In the genomic region with DNA sequence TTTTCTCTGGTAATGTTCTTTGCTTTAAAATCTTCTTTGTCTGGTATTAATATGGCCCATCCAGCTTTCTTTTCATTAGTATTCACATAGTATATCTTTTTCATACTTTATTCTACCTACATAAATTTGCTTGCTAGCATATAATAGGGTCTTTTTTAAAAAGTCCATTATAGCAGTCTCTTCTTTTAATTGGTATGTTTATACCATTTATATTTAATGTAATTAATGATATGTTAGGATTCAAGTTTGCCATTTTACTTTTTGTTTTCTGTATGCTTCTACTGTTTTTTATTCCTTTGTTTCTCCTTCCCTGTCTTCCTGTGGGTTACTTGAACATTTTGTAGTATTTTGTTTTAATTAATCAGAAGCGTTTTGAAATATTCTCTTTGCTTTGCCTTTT, we compare ENCODE assay signal across 27 cellular contexts.
"Had no signal": no experiment of that assay in that cellular context is flagged by ENCODE, and none has a peak within 500 bp of the region (broad histone marks: within the 10 kb centered on the region; RNA-seq: fewer than 3 reads in every experiment).

No MANE protein-coding gene starts in this region.

- H3K4me3 ChIP-seq: stomach, suprapubic skin, testis, thoracic aorta, thyroid gland, tibial artery, tibial nerve, transverse colon, upper lobe of left lung, upper lobe of right lung, uterus, vagina had no signal

- H3K27ac ChIP-seq: stomach, suprapubic skin, testis, thoracic aorta, thyroid gland, tibial artery, tibial nerve, transverse colon, upper lobe of left lung, upper lobe of right lung, uterus, vagina had no signal

- H3K27me3 ChIP-seq: stomach, suprapubic skin, testis, thyroid gland, tibial artery, tibial nerve, transverse colon, upper lobe of left lung, upper lobe of right lung, uterus, vagina had no signal

- H3K4me1 ChIP-seq: stomach, suprapubic skin, testis, thyroid gland, tibial artery, tibial nerve, transverse colon, upper lobe of left lung, upper lobe of right lung, uterus, vagina had no signal

- DNase-seq: stimulated activated CD4-positive, alpha-beta T cell treated with anti-CD3 and anti-CD28 coated beads, Interleukin-2, amount 100 ng/mL, for 48 hours; stimulated activated CD4-positive, alpha-beta T cell treated with anti-CD3 and anti-CD28 coated beads, Interleukin-4, amount 100 ng/mL, for 1 hour; stimulated activated CD4-positive, alpha-beta T cell treated with anti-CD3 and anti-CD28 coated beads, Interleukin-4, amount 100 ng/mL, for 24 hours; stimulated activated CD4-positive, alpha-beta T cell treated with anti-CD3 and anti-CD28 coated beads, Interleukin-4, amount 100 ng/mL, for 4 hours; stimulated activated CD8-positive, alpha-beta memory T cell treated with anti-CD3 and anti-CD28 coated beads, Interleukin-4, amount 100 ng/mL, for 48 hours; stimulated activated naive B cell treated with anti-CD40 and anti-IgM and Interleukin-4, amounts not matched to agents 10 μg/mL and 1 μg/mL and 100 μg/mL, for 72 hours; stimulated activated naive CD4-positive, alpha-beta T cell; stimulated activated naive CD4-positive, alpha-beta T cell treated with Interleukin-2 at 50 U/mL for 16 hours; stimulated activated naive CD8-positive, alpha-beta T cell treated with anti-CD3 and anti-CD28 coated beads, Interleukin-15, amount 100 ng/mL, for 72 hours; stimulated activated naive CD8-positive, alpha-beta T cell treated with anti-CD3 and anti-CD28 coated beads, Interleukin-15, Interleukin-2, amounts not matched to agents 100 U/mL and 50 U/mL, for 24 hours; stomach; substantia nigra; testis; thyroid gland; tibial artery; transverse colon; trophoblast cell; upper lobe of left lung; upper lobe of right lung; uterus had no signal

- H3K36me3 ChIP-seq: stomach, suprapubic skin, thoracic aorta, thyroid gland, tibial artery, transverse colon, upper lobe of left lung, upper lobe of right lung, uterus, vagina had no signal

- H3K9me3 ChIP-seq: testis, thyroid gland, vagina had no signal

- FAIRE-seq: urothelium cell line had no signal

- ATAC-seq: stimulated activated effector memory CD8-positive, alpha-beta T cell treated with anti-CD3 and anti-CD28 coated beads, Interleukin-12 subunit alpha, Interleukin-12 subunit beta, amount 100 ng/mL, for 72 hours; stimulated activated memory B cell treated with anti-CD40 and anti-IgM and Interleukin-4, amounts not matched to agents 10 μg/mL and 1 μg/mL and 100 μg/mL, for 72 hours; stimulated activated naive B cell treated with anti-CD40 and anti-IgM and Interleukin-4, amounts not matched to agents 10 μg/mL and 1 μg/mL and 100 μg/mL, for 72 hours; stimulated activated naive CD8-positive, alpha-beta T cell treated with anti-CD3 and anti-CD28 coated beads, Interleukin-15, amount 100 ng/mL, for 72 hours; stimulated activated naive CD8-positive, alpha-beta T cell treated with anti-CD3 and anti-CD28 coated beads, Interleukin-15, Interleukin-2, amounts not matched to agents 100 U/mL and 50 U/mL, for 24 hours; upper lobe of right lung had no signal
